In the genomic region with DNA sequence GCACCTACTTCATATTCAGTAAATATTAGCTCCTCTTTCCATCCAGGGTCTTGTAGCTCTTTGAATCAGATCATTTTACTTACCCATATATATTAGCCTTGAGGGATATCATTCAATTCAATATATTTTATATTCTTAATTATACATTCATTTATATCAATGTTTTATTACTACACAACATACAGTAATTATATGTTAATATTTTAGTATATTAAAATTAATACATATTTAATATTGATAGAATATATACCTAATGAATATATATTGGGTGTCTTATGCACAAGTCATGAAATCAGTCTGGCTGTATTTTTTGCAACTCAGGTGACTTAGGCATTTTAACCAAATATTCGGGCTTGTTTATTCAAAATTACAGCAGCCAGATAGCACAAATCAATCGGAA, we compare ENCODE assay signal across 29 cellular contexts. TPM values are rescaled to one million over a fixed set of nuclear protein-coding genes. Genes with fewer than 3 reads are reported as not detected.
"Had no signal": no experiment of that assay in that cellular context is flagged by ENCODE, and none has a peak within 500 bp of the region (broad histone marks: within the 10 kb centered on the region; RNA-seq: fewer than 3 reads in every experiment).

No MANE protein-coding gene starts in this region.

- DNase-seq: colonic mucosa; cortex of kidney; effector CD8-positive, alpha-beta T cell; effector memory CD8-positive, alpha-beta T cell; endodermal cell; esophagus squamous epithelium; foreskin fibroblast; foreskin melanocyte; gastrocnemius medialis; glutamatergic neuron; head of caudate nucleus; heart right ventricle; hippocampal formation; kidney glomerular epithelial cell; left lung; left ventricle myocardium superior; lower lobe of right lung; mesenchymal stem cell; mucosa of descending colon had no signal

- H3K4me1 Mint-ChIP-seq: endodermal cell, mesothelial cell of epicardium had no signal

- H3K27ac Mint-ChIP-seq: dendritic cell treated with granulocyte-macrophage colony-stimulating factor and Interleukin-4, amounts not matched to agents 40 ng/mL and 50 ng/mL, for 4 days; effector memory CD8-positive, alpha-beta T cell; endodermal cell; mesothelial cell of epicardium had no signal

- ATAC-seq: effector memory CD8-positive, alpha-beta T cell; gastrocnemius medialis; heart right ventricle; left lung; left ventricle myocardium superior; lower lobe of right lung; mucosa of descending colon had no signal

- H3K4me1 ChIP-seq: colonic mucosa, esophagus squamous epithelium, gastrocnemius medialis, heart right ventricle, left lung, lower lobe of right lung had no signal

- H3K36me3 Mint-ChIP-seq: mesothelial cell of epicardium had no signal

- H3K9me3 Mint-ChIP-seq: dendritic cell treated with granulocyte-macrophage colony-stimulating factor and Interleukin-4, amounts not matched to agents 40 ng/mL and 50 ng/mL, for 4 days; effector memory CD8-positive, alpha-beta T cell; endodermal cell; mesothelial cell of epicardium had no signal

- H3K27me3 ChIP-seq: colonic mucosa had no signal

- H3K27ac ChIP-seq: epithelial cell of prostate, esophagus squamous epithelium, gastrocnemius medialis, heart right ventricle, left lung, lower lobe of right lung had no signal

- FAIRE-seq: endometrium, islet of Langerhans, keratinocyte had no signal

- H3K4me3 Mint-ChIP-seq: dendritic cell treated with granulocyte-macrophage colony-stimulating factor and Interleukin-4, amounts not matched to agents 40 ng/mL and 50 ng/mL, for 4 days; effector memory CD8-positive, alpha-beta T cell; endodermal cell; mesothelial cell of epicardium had no signal

- H3K36me3 ChIP-seq: colonic mucosa, esophagus squamous epithelium, gastrocnemius medialis, heart right ventricle, left lung, lower lobe of right lung had no signal

- H3K9me3 ChIP-seq: colonic mucosa, esophagus squamous epithelium, gastrocnemius medialis, heart right ventricle, left lung, lower lobe of right lung, mucosa of descending colon had no signal

- H3K4me3 ChIP-seq: colonic mucosa, esophagus squamous epithelium, gastrocnemius medialis, heart right ventricle, left lung, lower lobe of right lung, mucosa of descending colon had no signal

RNA-seq across cellular contexts. Expression of gene POU3F3, which starts 37.2 kb away (rescaled TPM):
- total RNA-seq: dermis microvascular lymphatic vessel endothelial cell, endodermal cell, gastrocnemius medialis, left lung, left ventricle myocardium superior, lower lobe of right lung, lung microvascular endothelial cell, mesenteric fat pad, mesothelial cell of epicardium, myocyte had no signal
- polyA plus RNA-seq: keratinocyte had no signal
